ENCODE assay signal across 21 cellular contexts in genomic region chr1:180451504-180451903, GRCh38.
"Had no signal": no experiment of that assay in that cellular context is flagged by ENCODE, and none has a peak within 500 bp of the region (broad histone marks: within the 10 kb centered on the region; RNA-seq: fewer than 3 reads in every experiment).

No MANE protein-coding gene starts in this region.

- H3K9me3 ChIP-seq: prostate gland had no signal

- H3K27ac Mint-ChIP-seq: activated CD8-positive, alpha-beta T cell treated with anti-CD3 and anti-CD28 coated beads, Interleukin-2, amount 10 ng/mL, durations not matched to agents 7 days and 5 days; activated naive CD8-positive, alpha-beta T cell treated with anti-CD3 and anti-CD28 coated beads, Interleukin-2, amount 10 ng/mL, durations not matched to agents 7 days and 5 days; activated T-helper 1 cell treated with anti-CD3 and anti-CD28 coated beads, Interleukin-12 subunit alpha, Interleukin-12 subunit beta, Interleukin-2, Interleukin-4 antibody, amounts not matched to agents 30 ng/mL and 10 ng/mL and 1 ng/mL, durations not matched to agents 14 hours and 24 hours and 36 hours; endodermal cell; naive thymus-derived CD8-positive, alpha-beta T cell; T-helper 17 cell had no signal

- H3K4me3 ChIP-seq: cardiac muscle cell, gastroesophageal sphincter, left ventricle myocardium inferior, prostate gland, tibial artery had no signal

- H3K4me1 Mint-ChIP-seq: endodermal cell had no signal

- H3K4me1 ChIP-seq: gastroesophageal sphincter, prostate gland had no signal

- H3K36me3 ChIP-seq: cardiac muscle cell, prostate gland had no signal

- H3K27me3 Mint-ChIP-seq: activated naive CD8-positive, alpha-beta T cell treated with anti-CD3 and anti-CD28 coated beads, Interleukin-2, amount 10 ng/mL, durations not matched to agents 7 days and 5 days; naive thymus-derived CD8-positive, alpha-beta T cell; T-helper 17 cell had no signal

- ATAC-seq: activated CD4-positive, CD25-positive, alpha-beta regulatory T cell treated with anti-CD3 and anti-CD28 coated beads, Interleukin-2, amount 50 U/mL, for 24 hours; activated CD8-positive, alpha-beta T cell treated with anti-CD3 and anti-CD28 coated beads, Interleukin-2, amount 10 ng/mL, durations not matched to agents 7 days and 5 days; gastroesophageal sphincter; naive thymus-derived CD8-positive, alpha-beta T cell; T-helper 17 cell had no signal

- H3K27me3 ChIP-seq: cardiac muscle cell, gastroesophageal sphincter, tibial artery had no signal

- H3K27ac ChIP-seq: cardiac muscle cell, epithelial cell of prostate, gastroesophageal sphincter, left ventricle myocardium inferior, prostate gland, tibial artery, VCaP had no signal

- H3K4me3 Mint-ChIP-seq: activated CD8-positive, alpha-beta T cell treated with anti-CD3 and anti-CD28 coated beads, Interleukin-2, amount 10 ng/mL, durations not matched to agents 7 days and 5 days; activated naive CD8-positive, alpha-beta T cell treated with anti-CD3 and anti-CD28 coated beads, Interleukin-2, amount 10 ng/mL, durations not matched to agents 7 days and 5 days; activated T-helper 1 cell treated with anti-CD3 and anti-CD28 coated beads, Interleukin-12 subunit alpha, Interleukin-12 subunit beta, Interleukin-2, Interleukin-4 antibody, amounts not matched to agents 30 ng/mL and 10 ng/mL and 1 ng/mL, durations not matched to agents 14 hours and 24 hours and 36 hours; endodermal cell; T-helper 17 cell had no signal

- DNase-seq: activated CD4-positive, alpha-beta T cell treated with anti-CD3 and anti-CD28 coated beads, Interleukin-2, amount 50 U/mL, for 1 hour; activated CD8-positive, alpha-beta T cell treated with anti-CD3 and anti-CD28 coated beads, Interleukin-2, amount 10 ng/mL, durations not matched to agents 7 days and 5 days; activated naive CD8-positive, alpha-beta T cell treated with anti-CD3 and anti-CD28 coated beads, Interleukin-2, amount 10 ng/mL, durations not matched to agents 7 days and 5 days; amygdala; cortex of kidney; endodermal cell; head of caudate nucleus; hypothalamus; left ventricle myocardium inferior; naive thymus-derived CD8-positive, alpha-beta T cell; stimulated activated CD4-positive, alpha-beta T cell treated with anti-CD3 and anti-CD28 coated beads, Interleukin-2, amount 100 ng/mL, for 48 hours; stimulated activated naive CD4-positive, alpha-beta T cell treated with Interleukin-2 at 50 U/mL for 16 hours; T-helper 17 cell; tibial artery had no signal
